17 cellular contexts compared by ENCODE assay signal in genomic region chr20:63833776-63834544, GRCh38. TPM values are rescaled to one million over a fixed set of nuclear protein-coding genes. Genes with fewer than 3 reads are reported as not detected.
DNase-seq lines count a peak whose midpoint lies in the region; ATAC-seq and TF ChIP-seq lines count a peak whose summit lies in the region.
"Had no signal": no experiment of that assay in that cellular context is flagged by ENCODE, and none has a peak within 500 bp of the region (broad histone marks: within the 10 kb centered on the region; RNA-seq: fewer than 3 reads in every experiment).

No MANE protein-coding gene starts in this region.

- intact Hi-C loops in left ventricle myocardium inferior (cut with micrococcal nuclease) = no loop called here
- intact Hi-C loops in left ventricle myocardium superior (cut with micrococcal nuclease) = no loop called here

- H3K27me3 Mint-ChIP-seq in T-cell = peaks cover 9 to 28% of the 10 kb centered on the region in 2 donors

- peaks cover 9 to 18% (median 11%) of the 10 kb centered on the region in 3 donors for H3K4me1 Mint-ChIP-seq in T-cell

- H3K36me3 ChIP-seq in left ventricle myocardium inferior = no peaks in the 10 kb centered on the region
- H3K36me3 ChIP-seq in brain microvascular endothelial cell (replicated peaks) = no peaks in the 10 kb centered on the region
- H3K36me3 ChIP-seq in mesodermal cell (ENCODE audit: control insufficient read depth, insufficient read depth, low read length) = no peaks in the 10 kb centered on the region
- H3K36me3 ChIP-seq: suprapubic skin had no signal

- WGBS in mesodermal cell (ENCODE audit: insufficient coverage in 2 of 2), 2 experiments = 95% methylated on average over 15 to 17 of the region's 21 CpGs

- H3K9me3 Mint-ChIP-seq in T-cell = no peaks in the 10 kb centered on the region

- H3K4me3 ChIP-seq in left ventricle myocardium inferior (no peak overlapping the region), brain microvascular endothelial cell (ENCODE audit: low read depth, low read length) (no peak overlapping the region), mesodermal cell (ENCODE audit: extremely low read depth, insufficient read depth, low read length, poor library complexity, severe bottlenecking) (no peak overlapping the region)
- H3K4me3 ChIP-seq: suprapubic skin had no signal

- in situ Hi-C loops in brain microvascular endothelial cell (cut with HindIII; ENCODE audit: low pct_ligation_motif_present, low sequenced_read_pairs) = no loop called here

- no peaks in the 10 kb centered on the region for H3K36me3 Mint-ChIP-seq in T-cell

- TF ChIP-seq CTCF in left ventricle myocardium inferior (IDR thresholded peaks at IDR 0.05; ENCODE audit: borderline replicate concordance) = no peak
- no peak for TF ChIP-seq CTCF in brain microvascular endothelial cell (IDR thresholded peaks at IDR 0.05; ENCODE audit: low read depth, low read length, missing control alignments)

- H3K9me3 ChIP-seq in left ventricle myocardium inferior (replicated peaks) (no peaks in the 10 kb centered on the region), mesodermal cell (ENCODE audit: control insufficient read depth, low read length) (no peaks in the 10 kb centered on the region)
- H3K9me3 ChIP-seq: suprapubic skin had no signal

- ATAC-seq in left ventricle myocardium superior = no peak
- ATAC-seq in T-cell (replicated peaks in 1 of 4) = no peak
- ATAC-seq in HG03520 (IDR thresholded peaks at IDR 0.05; ENCODE audit: unreplicated experiment) = no peak
- ATAC-seq: activated CD8-positive, alpha-beta T cell treated with anti-CD3 and anti-CD28 coated beads, Interleukin-2, amount 10 ng/mL, durations not matched to agents 7 days and 5 days had no signal

- peak overlapping the region in 1 of 3 donors; percentile 58 for H3K4me3 Mint-ChIP-seq in T-cell
- H3K4me3 Mint-ChIP-seq: activated CD8-positive, alpha-beta T cell treated with anti-CD3 and anti-CD28 coated beads, Interleukin-2, amount 10 ng/mL, durations not matched to agents 7 days and 5 days had no signal

- H3K27ac ChIP-seq in left ventricle myocardium inferior (replicated peaks) = peak overlapping the region; percentile 96
- H3K27ac ChIP-seq in brain microvascular endothelial cell = no peak overlapping the region
- H3K27ac ChIP-seq in mesodermal cell (ENCODE audit: low read depth, low read length, severe bottlenecking) = peak overlapping the region; percentile 80
- H3K27ac ChIP-seq: GM23248, suprapubic skin had no signal

- DNase-seq in left ventricle myocardium inferior = no peak
- no peak for DNase-seq in left ventricle myocardium superior
- DNase-seq in brain microvascular endothelial cell = peak; percentile 57
- DNase-seq in T-cell = no peak
- no peak for DNase-seq in midbrain (lab: John Stamatoyannopoulos, UW)
- DNase-seq in A172 (ENCODE audit: low spot score) = no peak
- DNase-seq: activated CD8-positive, alpha-beta T cell treated with anti-CD3 and anti-CD28 coated beads, Interleukin-2, amount 10 ng/mL, durations not matched to agents 7 days and 5 days; T-helper 2 cell had no signal

- POLR2A ChIA-PET in T-cell (lab: Charles Lee) = no interaction called here

- H3K27me3 ChIP-seq in left ventricle myocardium inferior (ENCODE audit: low read depth) (no peaks in the 10 kb centered on the region), brain microvascular endothelial cell (replicated peaks) (peaks cover under 1% of the 10 kb centered on the region)
- H3K27me3 ChIP-seq: suprapubic skin had no signal

- H3K27ac Mint-ChIP-seq in T-cell = no peak overlapping the region
- H3K27ac Mint-ChIP-seq: activated CD8-positive, alpha-beta T cell treated with anti-CD3 and anti-CD28 coated beads, Interleukin-2, amount 10 ng/mL, durations not matched to agents 7 days and 5 days; activated naive CD8-positive, alpha-beta T cell had no signal

- CTCF ChIA-PET in T-cell (lab: Charles Lee) = no interaction called here

- H3K4me1 ChIP-seq in left ventricle myocardium inferior (peaks cover 54% of the 10 kb centered on the region), mesodermal cell (ENCODE audit: control insufficient read depth, insufficient read depth, low read length, poor library complexity, severe bottlenecking) (peaks cover 40% of the 10 kb centered on the region)

RNA-seq across cellular contexts. Expression of gene ZBTB46, which starts 2.9 kb away (rescaled TPM):
- total RNA-seq in left ventricle myocardium inferior (13.6 TPM), left ventricle myocardium superior (13.1 TPM), T-cell (under 1 TPM; 0.20 to 0.95 (median 0.30) TPM)
- polyA plus RNA-seq in mesodermal cell (2013, experiment 1 of 2) = 18.5 TPM
- polyA plus RNA-seq in mesodermal cell (2013, experiment 2 of 2) = 15.9 TPM
- 6.8 and 10.3 TPM in 2 replicates for total RNA-seq in A172 (2014; rRNA removed; shearing (Covaris generic))

RNA-seq across cellular contexts. Expression of gene ABHD16B, which starts 27.3 kb away (rescaled TPM):
- not detected for total RNA-seq in left ventricle myocardium inferior
- not detected for total RNA-seq in left ventricle myocardium superior
- not detected for polyA plus RNA-seq in mesodermal cell (2013, experiment 1 of 2)
- polyA plus RNA-seq in mesodermal cell (2013, experiment 2 of 2) = not detected
- total RNA-seq in T-cell = not detected
- total RNA-seq in A172 (2014; rRNA removed; shearing (Covaris generic)) = not detected in 2 replicates
- total RNA-seq: activated CD8-positive, alpha-beta T cell treated with anti-CD3 and anti-CD28 coated beads, Interleukin-2, amount 10 ng/mL, durations not matched to agents 7 days and 5 days; dermis microvascular lymphatic vessel endothelial cell; glomerular endothelial cell; GM23248; liver; renal cortical epithelial cell; suprapubic skin had no signal
- polyA plus RNA-seq: GM23248 had no signal

RNA-seq across cellular contexts. Expression of gene TPD52L2, which starts 31.1 kb away (rescaled TPM):
- total RNA-seq in left ventricle myocardium inferior (72.0 TPM), left ventricle myocardium superior (78.0 TPM), T-cell (10 to 100 TPM; 27.8 to 44.1 (median 39.3) TPM)
- polyA plus RNA-seq in mesodermal cell (2013, experiment 1 of 2) = 103 TPM
- 100 TPM for polyA plus RNA-seq in mesodermal cell (2013, experiment 2 of 2)
- 149 and 174 TPM in 2 replicates for total RNA-seq in A172 (2014; rRNA removed; shearing (Covaris generic))
